ENCODE assay signal across 16 cellular contexts in genomic region chr15:41562784-41563198, GRCh38. TPM values are rescaled to one million over a fixed set of nuclear protein-coding genes. Genes with fewer than 3 reads are reported as not detected.
A peak's percentile ranks its signal among the peaks of the same experiment; 100 is the strongest.
DNase-seq lines count a peak whose midpoint lies in the region; ATAC-seq and TF ChIP-seq lines count a peak whose summit lies in the region.
"Had no signal": no experiment of that assay in that cellular context is flagged by ENCODE, and none has a peak within 500 bp of the region (broad histone marks: within the 10 kb centered on the region; RNA-seq: fewer than 3 reads in every experiment).

No MANE protein-coding gene starts in this region.

- WGBS in smooth muscle cell (ENCODE audit: low lambda C conversion rate) = 52% methylated on average over 4 of the region's 4 CpGs

- no peaks in the 10 kb centered on the region for H3K9me3 ChIP-seq in HUES48 (ENCODE audit: control insufficient read depth, insufficient read depth, low read length)
- no peaks in the 10 kb centered on the region for H3K9me3 ChIP-seq in smooth muscle cell (replicated peaks; ENCODE audit: low read depth)
- no peaks in the 10 kb centered on the region for H3K9me3 ChIP-seq in ascending aorta
- H3K9me3 ChIP-seq: BE2C, colonic mucosa, gastrocnemius medialis, tibial artery had no signal

- H2AFZ ChIP-seq in smooth muscle cell (ENCODE audit: low read depth) = no peak overlapping the region

- no peaks in the 10 kb centered on the region for H4K20me1 ChIP-seq in smooth muscle cell (ENCODE audit: low read depth)

- H3K36me3 ChIP-seq in HUES48 (ENCODE audit: control insufficient read depth, insufficient read depth, low read length) (peaks cover 44% of the 10 kb centered on the region), smooth muscle cell (ENCODE audit: low read depth) (no peaks in the 10 kb centered on the region), ascending aorta (no peaks in the 10 kb centered on the region)
- H3K36me3 ChIP-seq: colonic mucosa, gastrocnemius medialis, tibial artery had no signal

- H3K4me3 ChIP-seq in HUES48 (ENCODE audit: low read depth, low read length) = no peak overlapping the region
- H3K4me3 ChIP-seq in smooth muscle cell = no peak overlapping the region
- H3K4me3 ChIP-seq in ascending aorta = no peak overlapping the region
- H3K4me3 ChIP-seq: colonic mucosa, gastrocnemius medialis, tibial artery had no signal

- no peak overlapping the region for H3K9ac ChIP-seq in HUES48 (ENCODE audit: low read depth, low read length)
- H3K9ac ChIP-seq in smooth muscle cell (ENCODE audit: low read depth) = no peak overlapping the region

- H3K4me2 ChIP-seq in smooth muscle cell = peak overlapping the region; percentile 35

- peaks cover 14% of the 10 kb centered on the region for H3F3A ChIP-seq in smooth muscle cell (ENCODE audit: low read depth)

- H3K27me3 ChIP-seq in HUES48 (ENCODE audit: control insufficient read depth, insufficient read depth, low read length) (no peaks in the 10 kb centered on the region), smooth muscle cell (ENCODE audit: low read depth) (no peaks in the 10 kb centered on the region), ascending aorta (no peaks in the 10 kb centered on the region)
- H3K27me3 ChIP-seq: BE2C, colonic mucosa, tibial artery had no signal

- DNase-seq in left kidney (ENCODE audit: low read depth, low spot score) = peak; percentile 92
- DNase-seq in smooth muscle cell (lab: John Stamatoyannopoulos, UW; ENCODE audit: unreplicated experiment) = no peak
- no peak for DNase-seq in ascending aorta (ENCODE audit: low spot score in 2 of 2)
- DNase-seq in activated effector memory CD4-positive, alpha-beta T cell treated with Interleukin-2 at 50 U/mL for 16 hours = no peak
- DNase-seq: activated gamma-delta T cell treated with Interleukin-2 at 50 U/mL for 16 hours, aorta, BE2C, colonic mucosa, gastrocnemius medialis, NCI-H774, T-helper 1 cell, tibial artery had no signal

- intact Hi-C loops in ascending aorta (cut with DNase I) = no loop called here

- ATAC-seq in GM21367 (IDR thresholded peaks at IDR 0.05; ENCODE audit: unreplicated experiment) (no peak), GM21528 (IDR thresholded peaks at IDR 0.05; ENCODE audit: low FRiP score, unreplicated experiment) (no peak)
- ATAC-seq: gastrocnemius medialis had no signal

- TF ChIP-seq CTCF in smooth muscle cell (IDR thresholded peaks at IDR 0.05; ENCODE audit: borderline replicate concordance, insufficient read depth, poor library complexity, severe bottlenecking) (no peak), ascending aorta (IDR thresholded peaks at IDR 0.05) (no peak)

- H3K27ac ChIP-seq in HUES48 (ENCODE audit: low read depth, low read length) (peak overlapping the region; percentile 92), angular gyrus (ENCODE audit: low read depth, low read length) (peak overlapping the region; percentile 86), smooth muscle cell (ENCODE audit: low read depth) (no peak overlapping the region), ascending aorta (no peak overlapping the region)
- H3K27ac ChIP-seq: colonic mucosa, gastrocnemius medialis, tibial artery had no signal

- H3K4me1 ChIP-seq in HUES48 (ENCODE audit: control insufficient read depth, insufficient read depth, low read length) = peaks cover 79% of the 10 kb centered on the region
- H3K4me1 ChIP-seq in smooth muscle cell (ENCODE audit: low read depth) = peaks cover 61% of the 10 kb centered on the region
- H3K4me1 ChIP-seq in ascending aorta = peaks cover 5 to 9% of the 10 kb centered on the region in 2 donors
- H3K4me1 ChIP-seq: colonic mucosa had no signal

- H3K79me2 ChIP-seq in smooth muscle cell (ENCODE audit: low read depth) = no peaks in the 10 kb centered on the region

RNA-seq across cellular contexts. Expression of gene TYRO3, which starts 3.8 kb away (rescaled TPM):
- total RNA-seq in smooth muscle cell (11.5 and 12.9 TPM in 2 replicates), ascending aorta (7.0 TPM)
- polyA plus RNA-seq in smooth muscle cell = 20.5 and 23.5 TPM in 2 replicates

RNA-seq across cellular contexts. Expression of gene RPAP1, which starts 18.7 kb away (rescaled TPM):
- total RNA-seq in smooth muscle cell = 15.5 and 15.8 TPM in 2 replicates
- polyA plus RNA-seq in smooth muscle cell = 37.1 and 37.5 TPM in 2 replicates
- total RNA-seq in ascending aorta = 59.4 TPM

RNA-seq across cellular contexts. Expression of gene LTK, which starts 49.2 kb away (rescaled TPM):
- total RNA-seq in smooth muscle cell (0.18 and 1.2 TPM in 2 replicates), ascending aorta (not detected)
- 1.6 and 2.3 TPM in 2 replicates for polyA plus RNA-seq in smooth muscle cell

Comparison
In these comparisons a context has a peak if more than half of its experiments do, and no peak if none do; other contexts are left out.
1. H3K27ac ChIP-seq: peak in HUES48 (single experiment) and angular gyrus (single experiment); none in smooth muscle cell (single experiment) and ascending aorta (0 of 2).